ENCODE assay signal across 15 cellular contexts in genomic region chr15:52394020-52394608, GRCh38.
"Had no signal": no experiment of that assay in that cellular context is flagged by ENCODE, and none has a peak within 500 bp of the region (broad histone marks: within the 10 kb centered on the region; RNA-seq: fewer than 3 reads in every experiment).

No MANE protein-coding gene starts in this region.

- H3K4me2 ChIP-seq: neural progenitor cell had no signal

- FAIRE-seq: endometrium, pancreas, urothelium cell line had no signal

- ATAC-seq: pancreas, T-cell had no signal

- H3K4me3 Mint-ChIP-seq: activated B cell treated with CpG ODN at 0.5 μM for 24 hours; activated naive CD4-positive, alpha-beta T cell treated with anti-CD3 and anti-CD28 coated beads, Interleukin-2, amount 50 U/mL, for 24 hours; neural progenitor cell; T-cell had no signal

- DNase-seq: activated B cell treated with CpG ODN at 0.5 μM for 24 hours; activated effector memory CD4-positive, alpha-beta T cell treated with Interleukin-2 at 50 U/mL for 16 hours; activated T-cell treated with anti-CD3 and anti-CD28 coated beads, Interleukin-2, amount 50 U/mL, for 1 hour; anterior cingulate cortex; left cardiac atrium; pancreas; retina; T-cell; thyroid gland had no signal

- H3K27ac Mint-ChIP-seq: activated B cell treated with CpG ODN at 0.5 μM for 24 hours; activated naive CD4-positive, alpha-beta T cell treated with anti-CD3 and anti-CD28 coated beads, Interleukin-2, amount 50 U/mL, for 24 hours; neural progenitor cell; T-cell had no signal

- H3K4me1 Mint-ChIP-seq: activated B cell treated with CpG ODN at 0.5 μM for 24 hours; activated naive CD4-positive, alpha-beta T cell treated with anti-CD3 and anti-CD28 coated beads, Interleukin-2, amount 50 U/mL, for 24 hours; T-cell had no signal

- H3K27me3 ChIP-seq: esophagus muscularis mucosa, neural progenitor cell, pancreas, thyroid gland had no signal

- H3K9me3 Mint-ChIP-seq: activated B cell treated with CpG ODN at 0.5 μM for 24 hours; activated naive CD4-positive, alpha-beta T cell treated with anti-CD3 and anti-CD28 coated beads, Interleukin-2, amount 50 U/mL, for 24 hours; neural progenitor cell; T-cell had no signal

- H3K9ac ChIP-seq: neural progenitor cell had no signal

- H3K4me1 ChIP-seq: esophagus muscularis mucosa, pancreas, thyroid gland had no signal

- H3K9me3 ChIP-seq: esophagus muscularis mucosa, pancreas, thyroid gland had no signal

- H3K36me3 ChIP-seq: neural progenitor cell, pancreas had no signal

- H3K4me3 ChIP-seq: esophagus muscularis mucosa, neural progenitor cell, pancreas, skin epidermis, thyroid gland had no signal

- H2AFZ ChIP-seq: neural progenitor cell had no signal

- H3K27me3 Mint-ChIP-seq: activated B cell treated with CpG ODN at 0.5 μM for 24 hours; activated naive CD4-positive, alpha-beta T cell treated with anti-CD3 and anti-CD28 coated beads, Interleukin-2, amount 50 U/mL, for 24 hours; T-cell had no signal

- H3K27ac ChIP-seq: esophagus muscularis mucosa, neural progenitor cell, pancreas, skin epidermis, thyroid gland had no signal
